Comparison of ENCODE assay signal across 26 cellular contexts in the genomic region with DNA sequence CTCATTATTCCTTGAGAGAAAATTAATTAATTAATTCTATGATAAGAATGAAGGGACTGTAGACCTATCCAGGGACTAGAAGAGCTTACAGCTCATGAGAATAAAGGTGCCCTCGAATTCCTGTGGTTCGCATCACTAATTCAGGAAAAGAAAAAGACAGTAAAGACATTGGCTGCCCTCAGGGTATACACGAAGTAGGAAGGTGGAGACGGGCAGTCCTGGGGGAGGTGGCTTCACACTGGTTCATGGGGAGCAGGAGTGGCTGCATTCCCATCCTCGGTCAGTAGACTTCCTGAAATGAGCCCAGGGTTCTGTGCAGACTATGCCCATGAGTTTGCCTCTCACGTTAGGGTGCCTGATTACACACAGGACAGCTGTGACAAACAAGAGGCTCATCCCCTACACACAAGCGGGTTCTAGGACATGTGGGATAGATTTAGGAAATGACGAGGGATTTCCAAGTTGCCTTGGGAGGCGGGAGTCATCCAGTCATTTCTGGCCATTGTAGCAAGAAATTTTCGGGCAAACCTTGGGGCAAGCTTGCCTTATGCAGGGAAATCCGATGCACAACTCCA.
"Had no signal": no experiment of that assay in that cellular context is flagged by ENCODE, and none has a peak within 500 bp of the region (broad histone marks: within the 10 kb centered on the region; RNA-seq: fewer than 3 reads in every experiment).

No MANE protein-coding gene starts in this region.

- H3K27ac Mint-ChIP-seq: activated CD8-positive, alpha-beta memory T cell treated with anti-CD3 and anti-CD28 coated beads, Interleukin-2, amount 10 ng/mL, durations not matched to agents 7 days and 5 days; activated CD8-positive, alpha-beta T cell treated with anti-CD3 and anti-CD28 coated beads, Interleukin-2, amount 10 ng/mL, durations not matched to agents 7 days and 5 days; activated naive CD4-positive, alpha-beta T cell treated with anti-CD3 and anti-CD28 coated beads, Interleukin-2, amount 50 U/mL, for 72 hours; activated T-cell treated with anti-CD3 and anti-CD28 coated beads, Interleukin-2, amount 50 U/mL, for 72 hours; naive thymus-derived CD4-positive, alpha-beta T cell; stimulated activated memory B cell treated with anti-CD40 and anti-IgM and Interleukin-4, amounts not matched to agents 10 μg/mL and 1 μg/mL and 100 μg/mL, for 72 hours; WTC11 had no signal

- DNase-seq: activated CD4-positive, alpha-beta T cell treated with anti-CD3 and anti-CD28 coated beads for 1 hour; activated CD8-positive, alpha-beta memory T cell treated with anti-CD3 and anti-CD28 coated beads, Interleukin-2, amount 10 ng/mL, durations not matched to agents 7 days and 5 days; activated CD8-positive, alpha-beta T cell treated with anti-CD3 and anti-CD28 coated beads, Interleukin-2, amount 10 ng/mL, durations not matched to agents 7 days and 5 days; activated naive CD4-positive, alpha-beta T cell; activated T-cell treated with anti-CD3 and anti-CD28 coated beads, Interleukin-2, amount 50 U/mL, for 72 hours; aorta; body of pancreas; cortex of kidney; foreskin melanocyte; left ventricle myocardium inferior; midbrain; naive thymus-derived CD4-positive, alpha-beta T cell; ovary; retina; stimulated activated CD4-positive, alpha-beta T cell treated with anti-CD3 and anti-CD28 coated beads, Interleukin-1b, Interleukin-23, amount 100 ng/mL, for 48 hours; stimulated activated CD4-positive, alpha-beta T cell treated with anti-CD3 and anti-CD28 coated beads, Interleukin-4, amount 100 ng/mL, for 4 hours; stimulated activated CD8-positive, alpha-beta memory T cell treated with anti-CD3 and anti-CD28 coated beads, Interleukin-4, amount 100 ng/mL, for 48 hours; stomach; T-helper 2 cell had no signal

- H3K9me3 ChIP-seq: body of pancreas, left ventricle myocardium inferior, ovary, prostate gland, stomach, tibial nerve had no signal

- H3K4me3 Mint-ChIP-seq: activated CD8-positive, alpha-beta memory T cell treated with anti-CD3 and anti-CD28 coated beads, Interleukin-2, amount 10 ng/mL, durations not matched to agents 7 days and 5 days; activated CD8-positive, alpha-beta T cell treated with anti-CD3 and anti-CD28 coated beads, Interleukin-2, amount 10 ng/mL, durations not matched to agents 7 days and 5 days; activated T-cell treated with anti-CD3 and anti-CD28 coated beads, Interleukin-2, amount 50 U/mL, for 72 hours; naive thymus-derived CD4-positive, alpha-beta T cell; stimulated activated memory B cell treated with anti-CD40 and anti-IgM and Interleukin-4, amounts not matched to agents 10 μg/mL and 1 μg/mL and 100 μg/mL, for 72 hours; WTC11 had no signal

- H3K36me3 Mint-ChIP-seq: activated CD8-positive, alpha-beta memory T cell treated with anti-CD3 and anti-CD28 coated beads, Interleukin-2, amount 10 ng/mL, durations not matched to agents 7 days and 5 days; activated naive CD4-positive, alpha-beta T cell treated with anti-CD3 and anti-CD28 coated beads, Interleukin-2, amount 50 U/mL, for 72 hours; naive thymus-derived CD4-positive, alpha-beta T cell; stimulated activated memory B cell treated with anti-CD40 and anti-IgM and Interleukin-4, amounts not matched to agents 10 μg/mL and 1 μg/mL and 100 μg/mL, for 72 hours; WTC11 had no signal

- H3K27me3 ChIP-seq: body of pancreas, ovary, tibial nerve had no signal

- H3K36me3 ChIP-seq: left ventricle myocardium inferior, ovary, prostate gland, stomach, tibial nerve had no signal

- H3K9me3 Mint-ChIP-seq: activated naive CD4-positive, alpha-beta T cell treated with anti-CD3 and anti-CD28 coated beads, Interleukin-2, amount 50 U/mL, for 72 hours; activated T-cell treated with anti-CD3 and anti-CD28 coated beads, Interleukin-2, amount 50 U/mL, for 72 hours; stimulated activated memory B cell treated with anti-CD40 and anti-IgM and Interleukin-4, amounts not matched to agents 10 μg/mL and 1 μg/mL and 100 μg/mL, for 72 hours; WTC11 had no signal

- H3K27ac ChIP-seq: body of pancreas, left ventricle myocardium inferior, ovary, prostate gland, stomach, tibial nerve had no signal

- H3K4me3 ChIP-seq: body of pancreas, left ventricle myocardium inferior, lung, ovary, prostate gland, smooth muscle cell, stomach, tibial nerve had no signal

- H3K4me1 ChIP-seq: body of pancreas, left ventricle myocardium inferior, prostate gland, stomach had no signal

- H3K4me1 Mint-ChIP-seq: activated CD8-positive, alpha-beta memory T cell treated with anti-CD3 and anti-CD28 coated beads, Interleukin-2, amount 10 ng/mL, durations not matched to agents 7 days and 5 days; naive thymus-derived CD4-positive, alpha-beta T cell; stimulated activated memory B cell treated with anti-CD40 and anti-IgM and Interleukin-4, amounts not matched to agents 10 μg/mL and 1 μg/mL and 100 μg/mL, for 72 hours had no signal
